Comparison of ENCODE assay signal across 1 cellular context in genomic region chr1:219999821-220000220, GRCh38.
TF ChIP-seq lines count a peak whose summit lies in the region.

No MANE protein-coding gene starts in this region.

TF ChIP-seq in endothelial cell of umbilical vein, 7 proteins besides CTCF, POLR2A, EP300 and RAD21 (continued from another document):
- TF ChIP-seq GATA2 (IDR thresholded peaks at IDR 0.05; ENCODE audit: insufficient read depth, insufficient read length, low read depth, low read length): no peak
